9 cellular contexts compared by ENCODE assay signal in the genomic region with DNA sequence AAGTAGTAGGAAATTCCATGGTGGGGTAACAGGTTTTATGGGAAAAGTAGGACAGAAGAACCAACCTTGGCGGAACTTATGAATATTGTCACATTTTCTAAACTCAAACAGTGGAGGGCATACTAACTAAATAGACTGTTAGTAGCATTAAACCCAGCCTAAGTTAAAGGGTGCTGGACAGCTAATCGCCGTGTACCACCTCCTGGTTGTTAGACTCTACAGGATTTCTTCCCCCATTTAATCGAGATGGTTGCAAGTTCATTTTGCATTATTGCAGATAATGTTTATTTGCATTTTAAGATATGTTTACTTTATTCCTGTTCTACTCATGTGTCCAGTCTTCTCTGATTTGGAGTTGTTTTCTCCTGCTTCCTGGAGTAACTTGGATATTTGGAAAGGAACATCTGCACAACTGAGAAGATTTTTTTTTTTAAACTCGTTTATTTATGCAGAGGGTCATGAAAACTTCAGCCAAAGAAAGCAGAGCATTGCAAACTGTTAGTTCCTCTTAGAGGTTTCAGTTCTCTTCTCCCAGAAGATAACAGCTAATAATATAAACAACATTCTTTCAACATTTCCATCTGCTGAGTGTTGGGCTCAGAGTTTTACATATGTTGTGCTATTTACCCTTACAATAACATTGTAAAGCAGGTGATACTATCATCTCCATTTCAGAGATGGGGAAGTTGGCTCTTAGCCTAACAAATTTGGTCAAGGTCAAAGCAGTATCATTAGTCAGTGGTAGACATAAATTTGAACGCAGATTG. TPM values are rescaled to one million over a fixed set of nuclear protein-coding genes. Genes with fewer than 3 reads are reported as not detected.
DNase-seq lines count a peak whose midpoint lies in the region; ATAC-seq and TF ChIP-seq lines count a peak whose summit lies in the region.
"Had no signal": no experiment of that assay in that cellular context is flagged by ENCODE, and none has a peak within 500 bp of the region (broad histone marks: within the 10 kb centered on the region; RNA-seq: fewer than 3 reads in every experiment).

No MANE protein-coding gene starts in this region.

- H3K27me3 ChIP-seq in DOHH2 (ENCODE audit: control insufficient read depth, low read length) (no peaks in the 10 kb centered on the region), PC-9 (ENCODE audit: insufficient read depth, low read depth) (no peaks in the 10 kb centered on the region)
- H3K27me3 ChIP-seq: pancreas had no signal

- intact Hi-C loops in PC-9 (cut with micrococcal nuclease; ENCODE audit: unreplicated experiment): no loop called here

- peaks cover 20% of the 10 kb centered on the region for H3F3A ChIP-seq in DOHH2 (ENCODE audit: control insufficient read depth, insufficient read depth)
- no peaks in the 10 kb centered on the region for H3F3A ChIP-seq in PC-9 (ENCODE audit: insufficient read depth, low read depth)

- H3K27ac ChIP-seq in DOHH2 (ENCODE audit: low read depth, low read length): peak overlapping the region; percentile 96
- no peak overlapping the region for H3K27ac ChIP-seq in PC-9
- H3K27ac ChIP-seq: pancreas had no signal

- TF ChIP-seq CTCF in DOHH2 (IDR thresholded peaks at IDR 0.05; ENCODE audit: low read depth, low read length, poor library complexity, severe bottlenecking) (no peak), PC-9 (conservative IDR thresholded peaks at IDR 0.05) (no peak)

- H3K4me3 ChIP-seq in DOHH2 (ENCODE audit: low read length) (peak overlapping the region; percentile 57), PC-9 (no peak overlapping the region)
- H3K4me3 ChIP-seq: pancreas had no signal

- CTCF ChIA-PET in PC-9 (lab: Charles Lee): no interaction called here

- H3K9me3 ChIP-seq in DOHH2 (ENCODE audit: control insufficient read depth, insufficient read depth, low read length): peaks cover 2% of the 10 kb centered on the region; the same call in 1 of the 2 replicates
- H3K9me3 ChIP-seq in PC-9 (ENCODE audit: insufficient read depth, low read depth): no peaks in the 10 kb centered on the region
- H3K9me3 ChIP-seq: pancreas had no signal

- H3K4me1 ChIP-seq in DOHH2 (ENCODE audit: control insufficient read depth, low read length) (peaks cover 92% of the 10 kb centered on the region), PC-9 (replicated peaks; ENCODE audit: insufficient read depth) (no peaks in the 10 kb centered on the region)
- H3K4me1 ChIP-seq: pancreas had no signal

- POLR2A ChIA-PET in PC-9 (lab: Charles Lee; ENCODE audit: unreplicated experiment): no interaction called here

- H3K79me2 ChIP-seq in DOHH2 (ENCODE audit: control insufficient read depth, low read length) (no peaks in the 10 kb centered on the region), PC-9 (ENCODE audit: low read depth) (no peaks in the 10 kb centered on the region)

- no peak overlapping the region for H2AFZ ChIP-seq in PC-9

- no peaks in the 10 kb centered on the region for H4K20me1 ChIP-seq in DOHH2 (ENCODE audit: control insufficient read depth, insufficient read depth, low read depth, low read length)
- no peaks in the 10 kb centered on the region for H4K20me1 ChIP-seq in PC-9 (ENCODE audit: insufficient read depth)

- peak overlapping the region; percentile 72 for H3K4me2 ChIP-seq in DOHH2 (ENCODE audit: low read length)
- no peak overlapping the region for H3K4me2 ChIP-seq in PC-9

- H3K9me2 ChIP-seq in DOHH2 (replicated peaks; ENCODE audit: control insufficient read depth, low read length): no peaks in the 10 kb centered on the region
- no peaks in the 10 kb centered on the region for H3K9me2 ChIP-seq in PC-9 (ENCODE audit: insufficient read depth)

- DNase-seq in fibroblast of peridontal ligament (ENCODE audit: extremely low read depth) (peak; percentile 25), KG1 (lab: John Stamatoyannopoulos, UW) (no peak), dedifferentiated amniotic fluid mesenchymal stem cell (ENCODE audit: extremely low spot score) (no peak), DMS53 treated with DMSO at 0.1 percent for 48 hours (lab: John Stamatoyannopoulos, UW; ENCODE audit: unreplicated experiment) (no peak), PC-9 (no peak)
- DNase-seq: pancreas had no signal

- H3K36me3 ChIP-seq in DOHH2 (ENCODE audit: control insufficient read depth, low read length) (0 out of 2 replicates have a peak, but pooled peaks cover 3% of the 10 kb centered on the region), PC-9 (ENCODE audit: low read depth) (no peaks in the 10 kb centered on the region)
- H3K36me3 ChIP-seq: pancreas had no signal

- no TSS peak for BruUV-seq in PC-9 (replicated peaks; lab: Mats Ljungman, UMichigan)

- peak; percentile 81 for ATAC-seq in GM21381 (IDR thresholded peaks at IDR 0.05; ENCODE audit: unreplicated experiment)
- peak; percentile 85 for ATAC-seq in HG03442 (IDR thresholded peaks at IDR 0.05; ENCODE audit: unreplicated experiment)

RNA-seq across cellular contexts. Expression of a gene that starts 51.5 kb away (rescaled TPM):
- 17.0 and 17.6 TPM in 2 replicates for total RNA-seq in PC-9 (2021)
